1 cellular context compared by ENCODE assay signal in genomic region chr1:16591845-16592244, GRCh38.
TF ChIP-seq lines count a peak whose summit lies in the region.

No MANE protein-coding gene starts in this region.

TF ChIP-seq in HepG2, 621 proteins besides CTCF, POLR2A, EP300 and RAD21:
- TF ChIP-seq STAG1 (CRISPR knock-in tag; IDR thresholded peaks at IDR 0.05) = peak; percentile 26; the same call in 1 of the 2 replicates
